In the genomic region with DNA sequence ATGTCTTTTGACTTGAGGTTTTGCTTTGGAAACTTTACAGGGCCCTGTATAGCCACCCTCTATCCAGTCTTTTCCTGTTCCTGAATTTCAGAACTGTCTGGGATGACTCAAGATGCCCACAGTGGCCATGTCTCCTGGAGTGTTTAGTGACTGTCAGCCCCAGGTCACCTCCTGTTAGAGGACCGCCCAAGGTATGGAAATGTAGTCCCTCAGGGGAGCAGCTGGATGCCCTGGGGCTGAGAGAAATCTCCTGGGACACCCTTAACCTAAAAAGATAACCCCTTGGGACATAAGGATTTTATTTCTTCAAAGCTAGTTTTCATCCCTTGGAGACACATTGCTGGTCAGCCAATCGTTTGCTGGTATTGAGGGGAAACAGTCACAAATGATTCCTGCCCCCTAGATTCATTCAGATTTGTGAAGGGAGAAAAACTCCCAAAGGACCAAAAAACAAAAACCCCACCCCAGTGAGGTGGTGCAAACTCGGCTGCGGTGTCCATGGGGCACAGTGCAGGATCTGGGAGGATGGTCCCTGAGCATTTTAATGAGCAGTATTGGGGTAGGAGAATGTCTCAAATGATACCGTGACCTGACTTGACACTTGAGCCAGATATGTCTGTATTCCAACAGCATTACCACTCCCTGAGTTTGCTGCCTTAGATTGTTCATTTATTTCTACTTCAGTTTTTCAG, we compare ENCODE assay signal across 8 cellular contexts. TPM values are rescaled to one million over a fixed set of nuclear protein-coding genes. Genes with fewer than 3 reads are reported as not detected.
DNase-seq lines count a peak whose midpoint lies in the region; ATAC-seq and TF ChIP-seq lines count a peak whose summit lies in the region.

No MANE protein-coding gene starts in this region.

- peaks cover 66% of the 10 kb centered on the region for H3K36me3 Mint-ChIP-seq in effector memory CD8-positive, alpha-beta T cell (ENCODE audit: insufficient read depth)

- no peak overlapping the region for H2AFZ ChIP-seq in OCI-LY7 (ENCODE audit: low read length)

- peaks cover 66% of the 10 kb centered on the region for H3K79me2 ChIP-seq in OCI-LY7 (ENCODE audit: insufficient read depth, low read depth, low read length)

- H3K4me3 ChIP-seq in OCI-LY7 (ENCODE audit: low read depth, low read length, poor library complexity, severe bottlenecking) (peak overlapping the region; percentile 95), ovary (peak overlapping the region; percentile 71)

- peaks cover 25% of the 10 kb centered on the region for H4K20me1 ChIP-seq in OCI-LY7 (ENCODE audit: insufficient read depth, low read length)

- peaks cover 28% of the 10 kb centered on the region; the same call in 1 of the 2 replicates for H3K9me3 ChIP-seq in OCI-LY7 (ENCODE audit: low read length)
- no peaks in the 10 kb centered on the region for H3K9me3 ChIP-seq in ovary

- TF ChIP-seq CTCF in OCI-LY7 (conservative IDR thresholded peaks at IDR 0.05; ENCODE audit: low read length) (no peak), ovary (IDR thresholded peaks at IDR 0.05) (no peak)

- H3K4me2 ChIP-seq in OCI-LY7 (ENCODE audit: low read length) = peak overlapping the region; percentile 95

- H3K27me3 Mint-ChIP-seq in effector memory CD8-positive, alpha-beta T cell = no peaks in the 10 kb centered on the region

- intact Hi-C loops in OCI-LY7 (cut with micrococcal nuclease; ENCODE audit: unreplicated experiment) = loop anchor here (2.0 kb wide), 1 partner anchor 416 kb away; the partner anchor contains the start of gene ARMC5
- intact Hi-C loops in ovary (cut with DNase I) = loop anchor here in 3 of 4 donors (10.0 kb wide), 3 partner anchors 420 to 890 kb away; partner anchors contain the start of genes HSD3B7 (in 2 of the 3) and ARMC5 (in 1 of the 3)

- TF ChIP-seq EP300 in ovary (IDR thresholded peaks at IDR 0.05) = no peak

- no TSS peak for BruUV-seq in OCI-LY7 (replicated peaks; lab: Mats Ljungman, UMichigan)

- WGBS in ovary, 3 donors = 74 to 81% (median 80%) methylated on average over 5 of the region's 5 CpGs

- peak overlapping the region; percentile 92 to 99 for H3K27ac Mint-ChIP-seq in effector memory CD8-positive, alpha-beta T cell

- H3K4me1 Mint-ChIP-seq in effector memory CD8-positive, alpha-beta T cell (ENCODE audit: low read depth in 2 of 2) = peaks cover 65 to 67% of the 10 kb centered on the region in 2 donors

- H3K27ac ChIP-seq in OCI-LY7 (ENCODE audit: low read depth, low read length, poor library complexity, severe bottlenecking) (peak overlapping the region; percentile 92), ovary (no peak overlapping the region)

- POLR2A ChIA-PET in OCI-LY7 (lab: Charles Lee) = no interaction called here

- TF ChIP-seq POLR2A in ovary (IDR thresholded peaks at IDR 0.05) = no peak

- no peaks in the 10 kb centered on the region for H3K9me3 Mint-ChIP-seq in effector memory CD8-positive, alpha-beta T cell

- no peak for ATAC-seq in effector memory CD8-positive, alpha-beta T cell (replicated peaks)
- ATAC-seq in HG02938 (IDR thresholded peaks at IDR 0.05; ENCODE audit: unreplicated experiment) = no peak

- H3K4me3 Mint-ChIP-seq in effector memory CD8-positive, alpha-beta T cell = peak overlapping the region; percentile 98 to 99

- H3K36me3 ChIP-seq in OCI-LY7 (ENCODE audit: insufficient read depth, low read length) = peaks cover 57% of the 10 kb centered on the region
- no peaks in the 10 kb centered on the region for H3K36me3 ChIP-seq in ovary

- DNase-seq in EL (peak; percentile 37), OCI-LY7 (ENCODE audit: low spot score) (peak; percentile 56), ovary (no peak), NOMO-1 (lab: John Stamatoyannopoulos, UW; ENCODE audit: unreplicated experiment in 2 of 2) (no peak), putamen (ENCODE audit: low spot score) (no peak), NCI-H526 (lab: John Stamatoyannopoulos, UW) (no peak)
- no peak for DNase-seq in effector memory CD8-positive, alpha-beta T cell

- H3K9me2 ChIP-seq in OCI-LY7 (ENCODE audit: insufficient read depth, low read length) = no peaks in the 10 kb centered on the region

- CTCF ChIA-PET in OCI-LY7 (lab: Charles Lee; ENCODE audit: unreplicated experiment) = no interaction called here

- no peaks in the 10 kb centered on the region for H3K27me3 ChIP-seq in ovary

- H3K4me1 ChIP-seq in OCI-LY7 (ENCODE audit: insufficient read depth, low read length, poor library complexity, severe bottlenecking) (peaks cover 29% of the 10 kb centered on the region), ovary (ENCODE audit: insufficient read depth) (no peaks in the 10 kb centered on the region)

RNA-seq across cellular contexts. Expression of gene ZNF267, which starts 1.7 kb away (rescaled TPM):
- total RNA-seq in OCI-LY7 (2014; rRNA removed; shearing (Covaris generic)) = 23.3 and 23.5 TPM in 2 replicates
- 38.8 and 41.9 TPM in 2 replicates for total RNA-seq in OCI-LY7 (2022)
- 10 to 100 TPM; 10.0 to 16.3 (median 13.6) TPM for total RNA-seq in ovary
- polyA plus RNA-seq in ovary = 1 to 10 TPM; 6.0 to 6.4 TPM

Comparison
In these comparisons a context has a peak if more than half of its experiments do, and no peak if none do; other contexts are left out.
1. DNase-seq: peak in EL (single experiment) and OCI-LY7 (single experiment); none in effector memory CD8-positive, alpha-beta T cell (0 of 3), ovary (0 of 5), NOMO-1 (0 of 2), putamen (single experiment) and NCI-H526 (0 of 2).